In the genomic region with DNA sequence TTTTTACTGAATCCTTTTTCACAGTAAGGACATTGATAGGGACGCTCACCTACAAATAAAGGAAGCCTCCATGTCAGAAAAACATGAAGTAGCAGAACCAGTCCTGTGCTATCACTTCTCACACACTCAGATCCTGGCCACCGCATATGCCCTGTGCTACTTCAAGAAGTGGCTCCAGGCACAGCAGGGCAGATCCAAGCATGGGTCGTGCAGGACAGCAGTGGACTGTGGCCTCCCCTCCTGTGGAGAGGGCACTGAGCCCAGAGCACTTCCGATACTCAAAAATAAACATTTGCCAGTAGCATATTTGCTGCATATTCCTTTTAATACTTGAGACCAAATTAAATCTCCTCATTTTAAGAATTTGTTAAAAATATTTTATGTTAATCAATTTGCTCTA, we compare ENCODE assay signal across 12 cellular contexts.
DNase-seq lines count a peak whose midpoint lies in the region; ATAC-seq and TF ChIP-seq lines count a peak whose summit lies in the region.
"Had no signal": no experiment of that assay in that cellular context is flagged by ENCODE, and none has a peak within 500 bp of the region (broad histone marks: within the 10 kb centered on the region; RNA-seq: fewer than 3 reads in every experiment).

No MANE protein-coding gene starts in this region.

- POLR2A ChIA-PET in CD4-positive, alpha-beta memory T cell (lab: Charles Lee; ENCODE audit: partially characterized antibody), result no interaction called here

- H3K9me3 ChIP-seq in CD4-positive, alpha-beta memory T cell (ENCODE audit: control insufficient read depth in 1 of 2, low read length in 2 of 2), result peaks cover 0 to 4% of the 10 kb centered on the region in 2 donors
- H3K9me3 ChIP-seq: MG63 had no signal

- peaks cover 6% of the 10 kb centered on the region; the same call in 2 of the 3 replicates for H3K4me1 Mint-ChIP-seq in GM23338
- H3K4me1 Mint-ChIP-seq in glutamatergic neuron (ENCODE audit: low read depth, unreplicated experiment), result peaks cover 15% of the 10 kb centered on the region
- H3K4me1 Mint-ChIP-seq in mesothelial cell of epicardium, result peaks cover 12% of the 10 kb centered on the region
- H3K4me1 Mint-ChIP-seq in CD4-positive, alpha-beta memory T cell, result no peaks in the 10 kb centered on the region

- H3K4me1 ChIP-seq in GM23338 (ENCODE audit: insufficient read depth), result peaks cover 5% of the 10 kb centered on the region
- H3K4me1 ChIP-seq in CD4-positive, alpha-beta memory T cell (ENCODE audit: insufficient read depth, low read length), result no peaks in the 10 kb centered on the region

- H3K4me3 ChIP-seq in GM23338, result no peak overlapping the region
- no peak overlapping the region for H3K4me3 ChIP-seq in CD4-positive, alpha-beta memory T cell (ENCODE audit: low read length in 2 of 2)
- H3K4me3 ChIP-seq: BLaER1, MG63 had no signal

- no peaks in the 10 kb centered on the region for H3K27me3 ChIP-seq in GM23338 (ENCODE audit: insufficient read depth)
- H3K27me3 ChIP-seq in CD4-positive, alpha-beta memory T cell (ENCODE audit: insufficient read depth, low read length), result no peaks in the 10 kb centered on the region
- H3K27me3 ChIP-seq: BLaER1, MG63 had no signal

- H3K9me3 Mint-ChIP-seq in GM23338 (peaks cover 16% of the 10 kb centered on the region), glutamatergic neuron (ENCODE audit: unreplicated experiment) (peaks cover 4% of the 10 kb centered on the region), mesothelial cell of epicardium (peaks cover 24% of the 10 kb centered on the region)
- peaks cover 2 to 15% (median 11%) of the 10 kb centered on the region in 8 donors for H3K9me3 Mint-ChIP-seq in CD4-positive, alpha-beta memory T cell

- peak; percentile 25; the same call in 2 of the 3 replicates for ATAC-seq in GM23338

- H3K9me2 ChIP-seq in GM23338 (ENCODE audit: insufficient read depth), result no peaks in the 10 kb centered on the region

- H3K36me3 Mint-ChIP-seq in GM23338 (ENCODE audit: low read depth) (peaks cover 27% of the 10 kb centered on the region), glutamatergic neuron (ENCODE audit: unreplicated experiment) (peaks cover 12% of the 10 kb centered on the region), mesothelial cell of epicardium (peaks cover 28% of the 10 kb centered on the region)
- no peaks in the 10 kb centered on the region for H3K36me3 Mint-ChIP-seq in CD4-positive, alpha-beta memory T cell

- TF ChIP-seq CTCF in GM23338 (conservative IDR thresholded peaks at IDR 0.05; ENCODE audit: low read depth in 2 of 2) (no peak), glutamatergic neuron (IDR thresholded peaks at IDR 0.05; ENCODE audit: partially characterized antibody, unreplicated experiment) (no peak), mesothelial cell of epicardium (IDR thresholded peaks at IDR 0.05; ENCODE audit: unreplicated experiment) (no peak)

- H3K27ac Mint-ChIP-seq in GM23338, result no peak overlapping the region
- H3K27ac Mint-ChIP-seq in glutamatergic neuron (ENCODE audit: unreplicated experiment), result peak overlapping the region; percentile 62
- H3K27ac Mint-ChIP-seq in mesothelial cell of epicardium, result peak overlapping the region; percentile 28
- H3K27ac Mint-ChIP-seq in CD4-positive, alpha-beta memory T cell, result no peak overlapping the region

- H4K20me1 ChIP-seq in GM23338 (replicated peaks; ENCODE audit: insufficient read depth), result no peaks in the 10 kb centered on the region
- H4K20me1 ChIP-seq: BLaER1 had no signal

- CTCF ChIA-PET in CD4-positive, alpha-beta memory T cell (lab: Charles Lee; ENCODE audit: partially characterized antibody), result no interaction called here

- H3K4me2 ChIP-seq in GM23338, result no peak overlapping the region
- H3K4me2 ChIP-seq: BLaER1 had no signal

- DNase-seq in GM23338 (ENCODE audit: low spot score) (no peak), NCI-H146 (lab: John Stamatoyannopoulos, UW) (peak; percentile 63), glutamatergic neuron (peak; percentile 29), mesothelial cell of epicardium (ENCODE audit: low spot score in 2 of 2, unreplicated experiment in 2 of 2) (no peak), NOMO-1 treated with DMSO at 0.1 percent for 48 hours (lab: John Stamatoyannopoulos, UW; ENCODE audit: unreplicated experiment) (no peak), SIG-M5 treated with dmso at 0.1 percent for 504 hours (lab: John Stamatoyannopoulos, UW; ENCODE audit: unreplicated experiment) (no peak)
- DNase-seq in CD4-positive, alpha-beta memory T cell, result no peak
- DNase-seq: H7, MG63, NCI-H526 treated with DMSO at 0.1 percent for 48 hours, SIG-M5 had no signal

- intact Hi-C loops in CD4-positive, alpha-beta memory T cell (cut with micrococcal nuclease), result no loop called here

- no peak overlapping the region for H3K27ac ChIP-seq in GM23338 (ENCODE audit: low read depth)
- no peak overlapping the region for H3K27ac ChIP-seq in CD4-positive, alpha-beta memory T cell (ENCODE audit: low read depth, low read length)
- H3K27ac ChIP-seq: BLaER1 had no signal

- H3F3A ChIP-seq in GM23338 (replicated peaks; ENCODE audit: low read depth), result no peaks in the 10 kb centered on the region

- H3K27me3 Mint-ChIP-seq in GM23338 (ENCODE audit: insufficient read depth, low read depth, poor library complexity) (peaks cover 3% of the 10 kb centered on the region), glutamatergic neuron (ENCODE audit: unreplicated experiment) (no peaks in the 10 kb centered on the region), mesothelial cell of epicardium (ENCODE audit: low read depth) (no peaks in the 10 kb centered on the region)
- peaks cover 1% of the 10 kb centered on the region in 2 donors for H3K27me3 Mint-ChIP-seq in CD4-positive, alpha-beta memory T cell

- peaks cover 6% of the 10 kb centered on the region for H3K36me3 ChIP-seq in GM23338 (ENCODE audit: insufficient read depth)
- H3K36me3 ChIP-seq in CD4-positive, alpha-beta memory T cell (ENCODE audit: insufficient read depth, low read length), result no peaks in the 10 kb centered on the region
- H3K36me3 ChIP-seq: BLaER1, MG63 had no signal

- H3K79me2 ChIP-seq in GM23338 (replicated peaks; ENCODE audit: insufficient read depth), result no peaks in the 10 kb centered on the region

- no peak overlapping the region for H3K4me3 Mint-ChIP-seq in GM23338
- H3K4me3 Mint-ChIP-seq in glutamatergic neuron (ENCODE audit: unreplicated experiment), result no peak overlapping the region
- no peak overlapping the region for H3K4me3 Mint-ChIP-seq in mesothelial cell of epicardium
- H3K4me3 Mint-ChIP-seq in CD4-positive, alpha-beta memory T cell, result no peak overlapping the region

- H2AFZ ChIP-seq in GM23338, result no peak overlapping the region

TF ChIP-seq in GM23338, 12 proteins besides CTCF, POLR2A, EP300 and RAD21 (continues in another document):
- TF ChIP-seq EZH2 (IDR thresholded peaks at IDR 0.05; ENCODE audit: low read depth, unreplicated experiment) (no peak), POLR2AphosphoS5 (IDR thresholded peaks at IDR 0.05; ENCODE audit: low read depth) (no peak)
- TF ChIP-seq, protein P1, sequence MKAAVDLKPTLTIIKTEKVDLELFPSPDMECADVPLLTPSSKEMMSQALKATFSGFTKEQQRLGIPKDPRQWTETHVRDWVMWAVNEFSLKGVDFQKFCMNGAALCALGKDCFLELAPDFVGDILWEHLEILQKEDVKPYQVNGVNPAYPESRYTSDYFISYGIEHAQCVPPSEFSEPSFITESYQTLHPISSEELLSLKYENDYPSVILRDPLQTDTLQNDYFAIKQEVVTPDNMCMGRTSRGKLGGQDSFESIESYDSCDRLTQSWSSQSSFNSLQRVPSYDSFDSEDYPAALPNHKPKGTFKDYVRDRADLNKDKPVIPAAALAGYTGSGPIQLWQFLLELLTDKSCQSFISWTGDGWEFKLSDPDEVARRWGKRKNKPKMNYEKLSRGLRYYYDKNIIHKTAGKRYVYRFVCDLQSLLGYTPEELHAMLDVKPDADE (IDR thresholded peaks at IDR 0.05), result no peak

Comparison
In these comparisons a context has a peak if more than half of its experiments do, and no peak if none do; other contexts are left out.
1. DNase-seq: peak in NCI-H146 (single experiment) and glutamatergic neuron (single experiment); none in GM23338 (single experiment), mesothelial cell of epicardium (0 of 2), NOMO-1 treated with DMSO at 0.1 percent for 48 hours (single experiment), CD4-positive, alpha-beta memory T cell (0 of 5) and SIG-M5 treated with dmso at 0.1 percent for 504 hours (single experiment).
2. H3K27ac Mint-ChIP-seq: peak in glutamatergic neuron (single experiment) and mesothelial cell of epicardium (single experiment); none in GM23338 (single experiment) and CD4-positive, alpha-beta memory T cell (0 of 7).